7 cellular contexts compared by ENCODE assay signal in genomic region chr5:95993776-95994175, GRCh38.
"Had no signal": no experiment of that assay in that cellular context is flagged by ENCODE, and none has a peak within 500 bp of the region (broad histone marks: within the 10 kb centered on the region; RNA-seq: fewer than 3 reads in every experiment).

No MANE protein-coding gene starts in this region.

- DNase-seq: IMR-90, KBM-7, KG1 had no signal

- H3K27ac Mint-ChIP-seq: IgD-negative memory B cell had no signal

- H3K27me3 Mint-ChIP-seq: IgD-negative memory B cell had no signal

- H3K27ac ChIP-seq: HL-60 had no signal

- ATAC-seq: HepG2 had no signal

- H3K4me3 Mint-ChIP-seq: IgD-negative memory B cell had no signal

- H3K4me3 ChIP-seq: K562 had no signal

- H3K4me1 Mint-ChIP-seq: IgD-negative memory B cell had no signal
